Comparison of ENCODE assay signal across 16 cellular contexts in genomic region chr16:67204076-67204475, GRCh38. TPM values are rescaled to one million over a fixed set of nuclear protein-coding genes. Genes with fewer than 3 reads are reported as not detected.
A peak's percentile ranks its signal among the peaks of the same experiment; 100 is the strongest.
DNase-seq lines count a peak whose midpoint lies in the region; TF ChIP-seq lines count a peak whose summit lies in the region.
"Had no signal": no experiment of that assay in that cellular context is flagged by ENCODE, and none has a peak within 500 bp of the region (broad histone marks: within the 10 kb centered on the region; RNA-seq: fewer than 3 reads in every experiment).

No MANE protein-coding gene starts in this region.

- no CpG with 5 or more reads among the region's 4 CpGs for WGBS in neuronal stem cell (ENCODE audit: extremely low coverage in 2 of 2, insufficient read length in 2 of 2, insufficient replicate concordance in 1 of 2), 2 donors

- POLR2A ChIA-PET in RWPE1 (lab: Yijun Ruan, JAX; ENCODE audit: low non-redundant PET), result no interaction called here

- peak overlapping the region; percentile 80 for H3K23ac ChIP-seq in neuronal stem cell (ENCODE audit: low read depth, low read length, poor library complexity)

- H4K91ac ChIP-seq in neuronal stem cell (ENCODE audit: low read depth, low read length, poor library complexity), result no peak overlapping the region

- no peak overlapping the region for H3K4me3 Mint-ChIP-seq in activated naive CD8-positive, alpha-beta T cell
- no peak overlapping the region for H3K4me3 Mint-ChIP-seq in activated naive CD8-positive, alpha-beta T cell treated with anti-CD3 and anti-CD28 coated beads for 36 hours
- H3K4me3 Mint-ChIP-seq: CD4-positive, alpha-beta T cell; HFFc6; IgD-negative memory B cell had no signal

- H3K27ac Mint-ChIP-seq in activated naive CD8-positive, alpha-beta T cell, result peak overlapping the region; percentile 22
- no peak overlapping the region for H3K27ac Mint-ChIP-seq in activated naive CD8-positive, alpha-beta T cell treated with anti-CD3 and anti-CD28 coated beads for 36 hours
- H3K27ac Mint-ChIP-seq: CD4-positive, alpha-beta T cell; HFFc6; IgD-negative memory B cell had no signal

- no peak overlapping the region for H2BK120ac ChIP-seq in neuronal stem cell (ENCODE audit: low read depth, low read length)

- peaks cover 21 to 51% of the 10 kb centered on the region in 2 donors for H3K36me3 ChIP-seq in neuronal stem cell (replicated peaks in 1 of 2; ENCODE audit: control insufficient read depth in 2 of 2, insufficient read depth in 2 of 2, low read length in 2 of 2)

- H3K4me1 Mint-ChIP-seq in activated naive CD8-positive, alpha-beta T cell (ENCODE audit: low read depth), result no peaks in the 10 kb centered on the region
- no peaks in the 10 kb centered on the region for H3K4me1 Mint-ChIP-seq in activated naive CD8-positive, alpha-beta T cell treated with anti-CD3 and anti-CD28 coated beads for 36 hours
- H3K4me1 Mint-ChIP-seq: IgD-negative memory B cell had no signal

- no peak overlapping the region for H3K9ac ChIP-seq in neuronal stem cell (ENCODE audit: low read depth, low read length, poor library complexity)

- TF ChIP-seq CTCF in RWPE1 (conservative IDR thresholded peaks at IDR 0.05; ENCODE audit: low read depth), result no peak

- H3K4me3 ChIP-seq in neuronal stem cell (ENCODE audit: low read length in 2 of 2), result no peak overlapping the region

- H3K36me3 Mint-ChIP-seq in activated naive CD8-positive, alpha-beta T cell, result no peaks in the 10 kb centered on the region
- peaks cover 3% of the 10 kb centered on the region for H3K36me3 Mint-ChIP-seq in activated naive CD8-positive, alpha-beta T cell treated with anti-CD3 and anti-CD28 coated beads for 36 hours

- H2BK5ac ChIP-seq in neuronal stem cell (ENCODE audit: low read length), result no peak overlapping the region

- H4K8ac ChIP-seq in neuronal stem cell (ENCODE audit: low read depth, low read length), result no peak overlapping the region

- H2BK15ac ChIP-seq in neuronal stem cell (ENCODE audit: low read length), result no peak overlapping the region

- no peaks in the 10 kb centered on the region for H3K9me3 Mint-ChIP-seq in activated naive CD8-positive, alpha-beta T cell (ENCODE audit: low read depth)
- no peaks in the 10 kb centered on the region for H3K9me3 Mint-ChIP-seq in activated naive CD8-positive, alpha-beta T cell treated with anti-CD3 and anti-CD28 coated beads for 36 hours
- H3K9me3 Mint-ChIP-seq: CD4-positive, alpha-beta T cell; HFFc6; IgD-negative memory B cell had no signal

- no peak overlapping the region for H2AFZ ChIP-seq in neuronal stem cell (ENCODE audit: low read length)

- no peaks in the 10 kb centered on the region for H3K79me1 ChIP-seq in neuronal stem cell (ENCODE audit: low read depth, low read length)

- DNase-seq in activated naive CD8-positive, alpha-beta T cell treated with anti-CD3 and anti-CD28 coated beads for 36 hours, result no peak
- no peak for DNase-seq in RWPE1 (ENCODE audit: low spot score)
- DNase-seq in neuronal stem cell (ENCODE audit: low spot score), result no peak
- DNase-seq in NCI-H510A (lab: John Stamatoyannopoulos, UW), result no peak
- DNase-seq in mucosa of gallbladder (ENCODE audit: low spot score), result no peak
- DNase-seq: ACHN; AML-193; Caco-2; CD4-positive, alpha-beta T cell; GOT3; H7; HFFc6 had no signal

- H3K27ac ChIP-seq in RWPE1, result peak overlapping the region; percentile 87
- H3K27ac ChIP-seq in neuronal stem cell (replicated peaks; ENCODE audit: low read length), result no peak overlapping the region
- H3K27ac ChIP-seq: C4-2B had no signal

- H3K4me2 ChIP-seq in neuronal stem cell (ENCODE audit: insufficient read depth, low read length, poor library complexity, severe bottlenecking), result no peak overlapping the region

- no peaks in the 10 kb centered on the region for H3K27me3 Mint-ChIP-seq in activated naive CD8-positive, alpha-beta T cell
- H3K27me3 Mint-ChIP-seq in activated naive CD8-positive, alpha-beta T cell treated with anti-CD3 and anti-CD28 coated beads for 36 hours, result no peaks in the 10 kb centered on the region
- H3K27me3 Mint-ChIP-seq: CD4-positive, alpha-beta T cell; IgD-negative memory B cell had no signal

- H2BK12ac ChIP-seq in neuronal stem cell (ENCODE audit: low read length), result no peak overlapping the region

- H2AK5ac ChIP-seq in neuronal stem cell (ENCODE audit: low read depth, low read length), result no peak overlapping the region

- H3K4me1 ChIP-seq in neuronal stem cell (ENCODE audit: control insufficient read depth in 2 of 2, insufficient read depth in 1 of 2, low read depth in 1 of 2, low read length in 2 of 2), result peaks cover 8 to 27% of the 10 kb centered on the region in 2 donors

- H3K27me3 ChIP-seq in neuronal stem cell (ENCODE audit: control insufficient read depth in 3 of 3, insufficient read depth in 3 of 3, low read depth in 1 of 3, low read length in 3 of 3), result peaks cover 0 to 5% (median 0%) of the 10 kb centered on the region in 3 experiments

- H3K9me3 ChIP-seq in neuronal stem cell (replicated peaks in 1 of 2; ENCODE audit: control insufficient read depth in 2 of 2, insufficient read depth in 1 of 2, low read depth in 1 of 2, low read length in 2 of 2), result no peaks in the 10 kb centered on the region
- H3K9me3 ChIP-seq: Caco-2 had no signal

- no peak overlapping the region for H3K14ac ChIP-seq in neuronal stem cell (ENCODE audit: low read length)

- no peak overlapping the region for H3K4ac ChIP-seq in neuronal stem cell (ENCODE audit: low read length)

- H3K18ac ChIP-seq in neuronal stem cell (ENCODE audit: low read length), result peak overlapping the region; percentile 57

- CTCF ChIA-PET in RWPE1 (lab: Yijun Ruan, JAX), result no interaction called here

RNA-seq across cellular contexts. Expression of gene ELMO3, which starts 5.1 kb away (rescaled TPM):
- total RNA-seq in activated naive CD8-positive, alpha-beta T cell treated with anti-CD3 and anti-CD28 coated beads for 36 hours, result 1 to 10 TPM; 4.3 to 4.5 TPM
- 0.79 TPM for polyA plus RNA-seq in neuronal stem cell (2013, experiment 1 of 2)
- 0.65 TPM for polyA plus RNA-seq in neuronal stem cell (2013, experiment 2 of 2)
- 68.3 TPM for total RNA-seq in mucosa of gallbladder

RNA-seq across cellular contexts. Expression of gene E2F4, which starts 12.1 kb away (rescaled TPM):
- total RNA-seq in activated naive CD8-positive, alpha-beta T cell treated with anti-CD3 and anti-CD28 coated beads for 36 hours, result 100 to 1,000 TPM; 130 to 136 TPM
- 43.7 TPM for polyA plus RNA-seq in neuronal stem cell (2013, experiment 1 of 2)
- 41.6 TPM for polyA plus RNA-seq in neuronal stem cell (2013, experiment 2 of 2)
- 54.9 TPM for total RNA-seq in mucosa of gallbladder

RNA-seq across cellular contexts. Expression of gene EXOC3L1, which starts 14.1 kb away (rescaled TPM):
- under 1 TPM in 1 of 2 experiments, not detected in 1; 0.19 TPM for total RNA-seq in activated naive CD8-positive, alpha-beta T cell treated with anti-CD3 and anti-CD28 coated beads for 36 hours
- polyA plus RNA-seq in neuronal stem cell (2013, experiment 1 of 2), result not detected
- 0.03 TPM for polyA plus RNA-seq in neuronal stem cell (2013, experiment 2 of 2)
- total RNA-seq in mucosa of gallbladder, result 3.2 TPM
- total RNA-seq: CD4-positive, alpha-beta T cell had no signal
- polyA plus RNA-seq: BJ, IgD-negative memory B cell had no signal

RNA-seq across cellular contexts. Expression of gene MATCAP1, which starts 20.3 kb away (rescaled TPM):
- total RNA-seq in activated naive CD8-positive, alpha-beta T cell treated with anti-CD3 and anti-CD28 coated beads for 36 hours, result 10 to 100 TPM; 15.8 to 16.7 TPM
- 20.9 TPM for polyA plus RNA-seq in neuronal stem cell (2013, experiment 1 of 2)
- 17.1 TPM for polyA plus RNA-seq in neuronal stem cell (2013, experiment 2 of 2)
- 68.4 TPM for total RNA-seq in mucosa of gallbladder

RNA-seq across cellular contexts. Expression of gene TMEM208, which starts 22.9 kb away (rescaled TPM):
- 10 to 100 TPM; 46.5 to 48.6 TPM for total RNA-seq in activated naive CD8-positive, alpha-beta T cell treated with anti-CD3 and anti-CD28 coated beads for 36 hours
- polyA plus RNA-seq in neuronal stem cell (2013, experiment 1 of 2), result 22.6 TPM
- polyA plus RNA-seq in neuronal stem cell (2013, experiment 2 of 2), result 21.1 TPM
- 46.9 TPM for total RNA-seq in mucosa of gallbladder

Comparison
In these comparisons a context has a peak if more than half of its experiments do, and no peak if none do; other contexts are left out.
1. RNA of gene ELMO3, which starts 5.1 kb away (total RNA-seq): 68.3 TPM in mucosa of gallbladder (single experiment); 4.3 to 4.5 TPM in activated naive CD8-positive, alpha-beta T cell treated with anti-CD3 and anti-CD28 coated beads for 36 hours; every median in the first group is over 10 times any median in the second.